10 cellular contexts compared by ENCODE assay signal in the genomic region with DNA sequence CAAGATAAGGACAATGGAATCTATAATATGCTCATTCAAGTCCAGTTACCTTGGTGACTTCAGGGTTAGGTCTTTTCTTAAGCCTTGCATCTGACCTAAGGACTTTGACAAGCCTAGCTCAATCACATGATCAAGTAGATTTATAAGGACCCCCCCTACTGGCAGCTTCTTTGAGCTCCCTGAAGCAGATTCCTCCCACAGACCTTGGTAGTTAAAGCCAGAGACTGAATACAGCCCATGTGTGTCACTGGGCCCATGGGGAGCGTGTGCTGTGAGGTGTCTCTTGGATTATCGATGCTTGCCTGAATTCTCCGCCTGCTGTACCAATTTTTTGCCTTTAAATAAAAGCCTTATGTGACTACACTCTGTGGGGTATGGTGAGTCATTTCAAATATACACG.
DNase-seq lines count a peak whose midpoint lies in the region; ATAC-seq lines count a peak whose summit lies in the region.
"Had no signal": no experiment of that assay in that cellular context is flagged by ENCODE, and none has a peak within 500 bp of the region (broad histone marks: within the 10 kb centered on the region; RNA-seq: fewer than 3 reads in every experiment).

No MANE protein-coding gene starts in this region.

- DNase-seq in NCI-H345 (lab: John Stamatoyannopoulos, UW) (peak; percentile 4), NCI-H345 treated with DMSO at 0.1 percent for 48 hours (lab: John Stamatoyannopoulos, UW; ENCODE audit: unreplicated experiment) (no peak), HCEC 1CT (peak; percentile 19), RPMI8226 (peak; percentile 4), kidney tubule cell (ENCODE audit: low spot score) (peak; percentile 5), DMS114 treated with DMSO at 0.1 percent for 48 hours (lab: John Stamatoyannopoulos, UW; ENCODE audit: unreplicated experiment) (no peak)
- DNase-seq in activated naive CD4-positive, alpha-beta T cell (lab: John Stamatoyannopoulos, UW) = no peak
- DNase-seq: activated CD8-positive, alpha-beta memory T cell treated with anti-CD3 and anti-CD28 coated beads, Interleukin-2, amount 10 ng/mL, durations not matched to agents 7 days and 5 days; NCI-H2029 treated with DMSO at 0.1 percent for 48 hours had no signal

- no peak for ATAC-seq in GM19328 (IDR thresholded peaks at IDR 0.05; ENCODE audit: unreplicated experiment)
- ATAC-seq: activated CD8-positive, alpha-beta memory T cell treated with anti-CD3 and anti-CD28 coated beads, Interleukin-2, amount 10 ng/mL, durations not matched to agents 7 days and 5 days had no signal

Comparison
In these comparisons a context has a peak if more than half of its experiments do, and no peak if none do; other contexts are left out.
1. DNase-seq: peak in NCI-H345 (single experiment), HCEC 1CT (single experiment), RPMI8226 (single experiment) and kidney tubule cell (single experiment); none in NCI-H345 treated with DMSO at 0.1 percent for 48 hours (single experiment), DMS114 treated with DMSO at 0.1 percent for 48 hours (single experiment) and activated naive CD4-positive, alpha-beta T cell (0 of 4).